9 cellular contexts compared by ENCODE assay signal in the genomic region with DNA sequence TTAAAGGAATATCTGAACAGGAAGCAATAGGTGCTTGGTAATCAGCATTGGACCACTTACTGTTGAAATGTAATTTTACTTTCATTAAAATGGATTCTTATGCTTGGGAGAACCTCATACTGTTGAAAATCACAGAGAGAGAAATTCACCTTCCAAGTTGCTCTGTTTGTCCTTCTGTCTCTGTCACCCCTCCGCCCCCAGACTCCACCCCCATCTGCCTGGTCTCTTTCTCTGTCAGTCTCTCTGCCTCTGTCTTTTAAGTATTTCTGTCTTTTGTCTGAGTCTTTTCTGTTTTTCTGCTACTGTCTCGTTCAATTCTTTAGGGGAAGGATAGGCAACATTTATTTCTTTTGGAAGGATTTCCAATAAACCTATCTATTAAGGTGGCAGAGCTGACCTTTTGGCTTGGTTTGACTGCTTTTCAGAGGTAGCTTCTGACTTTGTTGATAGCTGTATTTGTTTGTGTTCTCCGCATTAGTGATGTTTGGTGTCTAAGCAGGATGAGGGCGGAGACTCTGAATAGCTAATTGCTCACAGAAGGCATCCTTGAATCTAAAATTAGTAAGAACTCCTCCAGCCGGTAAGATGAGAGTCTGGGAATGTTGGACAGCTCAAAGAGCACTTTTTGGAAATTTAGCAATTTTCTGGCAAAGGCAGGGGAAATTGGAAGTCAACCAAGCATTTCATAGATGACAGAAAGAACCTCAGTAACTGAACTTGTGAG.
A peak's percentile ranks its signal among the peaks of the same experiment; 100 is the strongest.
DNase-seq lines count a peak whose midpoint lies in the region; ATAC-seq and TF ChIP-seq lines count a peak whose summit lies in the region.
"Had no signal": no experiment of that assay in that cellular context is flagged by ENCODE, and none has a peak within 500 bp of the region (broad histone marks: within the 10 kb centered on the region; RNA-seq: fewer than 3 reads in every experiment).

No MANE protein-coding gene starts in this region.

- no peaks in the 10 kb centered on the region for H3K27me3 ChIP-seq in rectal smooth muscle tissue (ENCODE audit: control insufficient read depth, insufficient read depth, low read length)
- H3K27me3 ChIP-seq in CD8-positive, alpha-beta T cell (ENCODE audit: insufficient read depth, low read length), result no peaks in the 10 kb centered on the region

- intact Hi-C loops in CD8-positive, alpha-beta T cell (cut with DNase I, micrococcal nuclease), result loop anchor here in 1 of 2 experiments (2.0 kb wide), 1 partner anchor 14 kb away; no protein-coding TSS in a partner anchor

- no peaks in the 10 kb centered on the region for H3K27me3 Mint-ChIP-seq in CD8-positive, alpha-beta T cell (ENCODE audit: low read depth)

- POLR2A ChIA-PET in CD8-positive, alpha-beta T cell (lab: Charles Lee), result interaction anchor here (0.6 kb wide), 1 partner anchor 25 kb away, joined by 3 read pairs; no protein-coding TSS in a partner anchor

- H3K27ac Mint-ChIP-seq in CD8-positive, alpha-beta T cell, result no peak overlapping the region

- H3K4me3 ChIP-seq in fibroblast of the aortic adventitia (ENCODE audit: low read depth, low read length) (peak overlapping the region; percentile 82), rectal smooth muscle tissue (ENCODE audit: low read length) (peak overlapping the region; percentile 71)
- H3K4me3 ChIP-seq in CD8-positive, alpha-beta T cell (ENCODE audit: low read depth, low read length), result no peak overlapping the region

- peaks cover 46% of the 10 kb centered on the region for H3K4me1 Mint-ChIP-seq in CD8-positive, alpha-beta T cell (ENCODE audit: low read depth)

- H3K4me1 ChIP-seq in rectal smooth muscle tissue (ENCODE audit: control insufficient read depth, insufficient read depth, low read length), result peaks cover 41% of the 10 kb centered on the region
- peaks cover 53% of the 10 kb centered on the region for H3K4me1 ChIP-seq in CD8-positive, alpha-beta T cell (ENCODE audit: insufficient read depth, low read length)

- no peaks in the 10 kb centered on the region for H3K36me3 ChIP-seq in rectal smooth muscle tissue (ENCODE audit: control insufficient read depth, insufficient read depth, low read length)
- no peaks in the 10 kb centered on the region for H3K36me3 ChIP-seq in CD8-positive, alpha-beta T cell (ENCODE audit: insufficient read depth, low read length)

- no peaks in the 10 kb centered on the region for H3K9me3 Mint-ChIP-seq in CD8-positive, alpha-beta T cell

- no peak overlapping the region for H3K9ac ChIP-seq in rectal smooth muscle tissue (ENCODE audit: low read length)

- no peak for ATAC-seq in CD8-positive, alpha-beta T cell

- TF ChIP-seq CTCF in fibroblast of the aortic adventitia (IDR thresholded peaks at IDR 0.05; ENCODE audit: insufficient read depth, low read length), result no peak
- no peak for TF ChIP-seq CTCF in CD8-positive, alpha-beta T cell (IDR thresholded peaks at IDR 0.05)

- no peaks in the 10 kb centered on the region for H3K9me3 ChIP-seq in CD8-positive, alpha-beta T cell (ENCODE audit: low read length)

- peaks cover 3% of the 10 kb centered on the region for H3K36me3 Mint-ChIP-seq in CD8-positive, alpha-beta T cell

- H3K27ac ChIP-seq in rectal smooth muscle tissue (ENCODE audit: low read depth, low read length), result peak overlapping the region; percentile 84
- no peak overlapping the region for H3K27ac ChIP-seq in CD8-positive, alpha-beta T cell (ENCODE audit: low read depth, low read length)

- DNase-seq in EL, result peak; percentile 45
- peak; percentile 29 to 34 for DNase-seq in activated CD4-positive, alpha-beta T cell treated with anti-CD3 and anti-CD28 coated beads, Interleukin-2, amount 50 U/mL, for 4 hours
- DNase-seq in fibroblast of the aortic adventitia (ENCODE audit: low read depth), result peak; percentile 86
- no peak for DNase-seq in Ammon's horn (ENCODE audit: low spot score)
- no peak for DNase-seq in nucleus accumbens (lab: John Stamatoyannopoulos, UW)
- DNase-seq in CD8-positive, alpha-beta T cell, result no peak
- no peak for DNase-seq in 8988T
- DNase-seq: activated CD4-positive, CD25-positive, alpha-beta regulatory T cell treated with anti-CD3 and anti-CD28 coated beads, Interleukin-2, amount 50 U/mL, for 72 hours had no signal

- CTCF ChIA-PET in CD8-positive, alpha-beta T cell (lab: Charles Lee), result no interaction called here

- no peak overlapping the region for H3K4me3 Mint-ChIP-seq in CD8-positive, alpha-beta T cell

Comparison
In these comparisons a context has a peak if more than half of its experiments do, and no peak if none do; other contexts are left out.
1. DNase-seq: peak in EL (single experiment), activated CD4-positive, alpha-beta T cell treated with anti-CD3 and anti-CD28 coated beads, Interleukin-2, amount 50 U/mL, for 4 hours (2 of 2) and fibroblast of the aortic adventitia (single experiment); none in Ammon's horn (single experiment), nucleus accumbens (0 of 56), CD8-positive, alpha-beta T cell (0 of 7) and 8988T (single experiment).